1 cellular context compared by ENCODE assay signal in the genomic region with DNA sequence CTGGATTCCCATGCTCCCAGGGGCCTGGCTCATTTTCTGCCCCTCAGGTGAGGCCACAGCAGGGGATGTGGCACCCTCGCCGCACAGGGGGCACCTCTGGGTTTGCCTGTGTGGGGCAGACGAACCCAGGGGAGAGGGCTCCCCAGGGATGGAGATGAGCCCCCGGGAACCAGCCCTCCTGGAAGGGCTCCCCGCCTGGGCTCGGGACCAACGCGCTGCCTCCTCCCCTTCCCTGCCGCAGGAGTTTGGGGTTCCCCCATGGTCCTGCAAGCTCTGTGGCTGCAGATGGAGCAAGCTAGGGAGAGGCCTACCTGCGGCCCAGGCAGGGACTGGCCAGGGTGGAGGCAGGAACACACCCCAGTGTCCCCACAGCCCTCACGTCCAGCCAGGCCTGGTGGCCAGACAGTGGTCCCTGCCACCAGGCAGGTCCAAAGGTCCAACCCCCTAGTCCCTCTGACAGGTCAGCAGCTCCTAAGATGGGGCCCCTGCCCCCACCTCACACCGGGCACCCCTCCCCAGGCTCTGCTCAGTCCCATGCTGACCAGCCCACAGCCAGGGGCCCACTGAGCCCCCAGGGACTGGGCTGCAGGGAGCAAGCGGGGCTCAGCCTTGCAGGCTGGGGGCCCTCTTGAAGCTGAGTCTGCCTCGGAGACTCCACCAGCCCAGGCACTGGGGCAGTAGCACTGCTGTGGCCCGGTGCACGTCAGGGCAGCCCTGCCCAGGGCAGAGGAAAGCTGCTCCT.
TF ChIP-seq lines count a peak whose summit lies in the region.

No MANE protein-coding gene starts in this region.

TF ChIP-seq in HepG2, 621 proteins besides CTCF, POLR2A, EP300 and RAD21 (continued from another document and continues in another):
- TF ChIP-seq ZBTB7B (CRISPR knock-in tag; IDR thresholded peaks at IDR 0.05) (peak; percentile 76; the same call in 1 of the 2 replicates), ZNF143 (CRISPR knock-in tag; IDR thresholded peaks at IDR 0.05) (no peak), MAF1 (CRISPR knock-in tag; IDR thresholded peaks at IDR 0.05; ENCODE audit: borderline replicate concordance) (no peak), ZSCAN9 (CRISPR knock-in tag; IDR thresholded peaks at IDR 0.05; ENCODE audit: borderline replicate concordance) (no peak), RFX5 (IDR thresholded peaks at IDR 0.05; ENCODE audit: low read depth, low read length) (no peak), ZNF563 (CRISPR knock-in tag; IDR thresholded peaks at IDR 0.05) (no peak), CENPX (CRISPR knock-in tag; IDR thresholded peaks at IDR 0.05) (no peak), ZNF17 (CRISPR knock-in tag; IDR thresholded peaks at IDR 0.05) (no peak), ZSCAN22 (CRISPR knock-in tag; IDR thresholded peaks at IDR 0.05) (no peak), TCF7L2 (IDR thresholded peaks at IDR 0.05; ENCODE audit: low read depth, low read length) (no peak), GABPB1 (CRISPR knock-in tag; IDR thresholded peaks at IDR 0.05) (peak; percentile 43; the same call in 1 of the 2 replicates), SP2 (CRISPR knock-in tag; IDR thresholded peaks at IDR 0.05) (no peak), ZNF296 (CRISPR knock-in tag; conservative IDR thresholded peaks at IDR 0.05) (0 out of 2 replicates have a peak, but pooled peaks have one; percentile 68), SNAI1 (CRISPR knock-in tag; IDR thresholded peaks at IDR 0.05; ENCODE audit: borderline replicate concordance) (no peak), HOXA5 (CRISPR knock-in tag; IDR thresholded peaks at IDR 0.05) (no peak), MAFK (conservative IDR thresholded peaks at IDR 0.05 in 1 of 2, IDR thresholded peaks at IDR 0.05 in 1 of 2; ENCODE audit: low read length in 2 of 2) (no peak), JUN (CRISPR knock-in tag; IDR thresholded peaks at IDR 0.05) (no peak), MEIS1 (CRISPR knock-in tag; IDR thresholded peaks at IDR 0.05; ENCODE audit: borderline replicate concordance) (no peak; the same call in 1 of the 2 replicates), ZNF260 (CRISPR knock-in tag; IDR thresholded peaks at IDR 0.05; ENCODE audit: borderline replicate concordance, low read depth) (no peak), ZNF33B (CRISPR knock-in tag; IDR thresholded peaks at IDR 0.05) (no peak), YEATS2 (CRISPR knock-in tag; IDR thresholded peaks at IDR 0.05; ENCODE audit: borderline replicate concordance) (0 out of 2 replicates have a peak, but pooled peaks have one; percentile 24), GATAD1 (CRISPR knock-in tag; IDR thresholded peaks at IDR 0.05) (no peak), RCOR2 (CRISPR knock-in tag; IDR thresholded peaks at IDR 0.05) (no peak), ZNF792 (CRISPR knock-in tag; IDR thresholded peaks at IDR 0.05) (no peak), DR1 (CRISPR knock-in tag; IDR thresholded peaks at IDR 0.05) (peak; percentile 57), ZNF383 (CRISPR knock-in tag; IDR thresholded peaks at IDR 0.05; ENCODE audit: borderline replicate concordance) (no peak), HOXA3 (CRISPR knock-in tag; IDR thresholded peaks at IDR 0.05) (peak; percentile 62; the same call in 1 of the 2 replicates), NFYC (CRISPR knock-in tag; IDR thresholded peaks at IDR 0.05) (no peak), BHLHE40 (IDR thresholded peaks at IDR 0.05; ENCODE audit: low read length) (no peak), ZNF251 (CRISPR knock-in tag; IDR thresholded peaks at IDR 0.05) (no peak), KLF16 (CRISPR knock-in tag; IDR thresholded peaks at IDR 0.05) (no peak), NFKB2 (CRISPR knock-in tag; IDR thresholded peaks at IDR 0.05; ENCODE audit: borderline replicate concordance) (peak; percentile 65; the same call in 1 of the 2 replicates)
- TF ChIP-seq, protein P1, sequence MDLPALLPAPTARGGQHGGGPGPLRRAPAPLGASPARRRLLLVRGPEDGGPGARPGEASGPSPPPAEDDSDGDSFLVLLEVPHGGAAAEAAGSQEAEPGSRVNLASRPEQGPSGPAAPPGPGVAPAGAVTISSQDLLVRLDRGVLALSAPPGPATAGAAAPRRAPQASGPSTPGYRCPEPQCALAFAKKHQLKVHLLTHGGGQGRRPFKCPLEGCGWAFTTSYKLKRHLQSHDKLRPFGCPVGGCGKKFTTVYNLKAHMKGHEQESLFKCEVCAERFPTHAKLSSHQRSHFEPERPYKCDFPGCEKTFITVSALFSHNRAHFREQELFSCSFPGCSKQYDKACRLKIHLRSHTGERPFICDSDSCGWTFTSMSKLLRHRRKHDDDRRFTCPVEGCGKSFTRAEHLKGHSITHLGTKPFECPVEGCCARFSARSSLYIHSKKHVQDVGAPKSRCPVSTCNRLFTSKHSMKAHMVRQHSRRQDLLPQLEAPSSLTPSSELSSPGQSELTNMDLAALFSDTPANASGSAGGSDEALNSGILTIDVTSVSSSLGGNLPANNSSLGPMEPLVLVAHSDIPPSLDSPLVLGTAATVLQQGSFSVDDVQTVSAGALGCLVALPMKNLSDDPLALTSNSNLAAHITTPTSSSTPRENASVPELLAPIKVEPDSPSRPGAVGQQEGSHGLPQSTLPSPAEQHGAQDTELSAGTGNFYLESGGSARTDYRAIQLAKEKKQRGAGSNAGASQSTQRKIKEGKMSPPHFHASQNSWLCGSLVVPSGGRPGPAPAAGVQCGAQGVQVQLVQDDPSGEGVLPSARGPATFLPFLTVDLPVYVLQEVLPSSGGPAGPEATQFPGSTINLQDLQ (CRISPR knock-in tag; IDR thresholded peaks at IDR 0.05), result no peak
- TF ChIP-seq, protein P2, sequence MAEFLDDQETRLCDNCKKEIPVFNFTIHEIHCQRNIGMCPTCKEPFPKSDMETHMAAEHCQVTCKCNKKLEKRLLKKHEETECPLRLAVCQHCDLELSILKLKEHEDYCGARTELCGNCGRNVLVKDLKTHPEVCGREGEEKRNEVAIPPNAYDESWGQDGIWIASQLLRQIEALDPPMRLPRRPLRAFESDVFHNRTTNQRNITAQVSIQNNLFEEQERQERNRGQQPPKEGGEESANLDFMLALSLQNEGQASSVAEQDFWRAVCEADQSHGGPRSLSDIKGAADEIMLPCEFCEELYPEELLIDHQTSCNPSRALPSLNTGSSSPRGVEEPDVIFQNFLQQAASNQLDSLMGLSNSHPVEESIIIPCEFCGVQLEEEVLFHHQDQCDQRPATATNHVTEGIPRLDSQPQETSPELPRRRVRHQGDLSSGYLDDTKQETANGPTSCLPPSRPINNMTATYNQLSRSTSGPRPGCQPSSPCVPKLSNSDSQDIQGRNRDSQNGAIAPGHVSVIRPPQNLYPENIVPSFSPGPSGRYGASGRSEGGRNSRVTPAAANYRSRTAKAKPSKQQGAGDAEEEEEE (CRISPR knock-in tag; IDR thresholded peaks at IDR 0.05; ENCODE audit: borderline replicate concordance), result no peak
- TF ChIP-seq, protein P3, sequence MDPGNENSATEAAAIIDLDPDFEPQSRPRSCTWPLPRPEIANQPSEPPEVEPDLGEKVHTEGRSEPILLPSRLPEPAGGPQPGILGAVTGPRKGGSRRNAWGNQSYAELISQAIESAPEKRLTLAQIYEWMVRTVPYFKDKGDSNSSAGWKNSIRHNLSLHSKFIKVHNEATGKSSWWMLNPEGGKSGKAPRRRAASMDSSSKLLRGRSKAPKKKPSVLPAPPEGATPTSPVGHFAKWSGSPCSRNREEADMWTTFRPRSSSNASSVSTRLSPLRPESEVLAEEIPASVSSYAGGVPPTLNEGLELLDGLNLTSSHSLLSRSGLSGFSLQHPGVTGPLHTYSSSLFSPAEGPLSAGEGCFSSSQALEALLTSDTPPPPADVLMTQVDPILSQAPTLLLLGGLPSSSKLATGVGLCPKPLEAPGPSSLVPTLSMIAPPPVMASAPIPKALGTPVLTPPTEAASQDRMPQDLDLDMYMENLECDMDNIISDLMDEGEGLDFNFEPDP (CRISPR knock-in tag; conservative IDR thresholded peaks at IDR 0.05), result no peak
- TF ChIP-seq, protein P4, sequence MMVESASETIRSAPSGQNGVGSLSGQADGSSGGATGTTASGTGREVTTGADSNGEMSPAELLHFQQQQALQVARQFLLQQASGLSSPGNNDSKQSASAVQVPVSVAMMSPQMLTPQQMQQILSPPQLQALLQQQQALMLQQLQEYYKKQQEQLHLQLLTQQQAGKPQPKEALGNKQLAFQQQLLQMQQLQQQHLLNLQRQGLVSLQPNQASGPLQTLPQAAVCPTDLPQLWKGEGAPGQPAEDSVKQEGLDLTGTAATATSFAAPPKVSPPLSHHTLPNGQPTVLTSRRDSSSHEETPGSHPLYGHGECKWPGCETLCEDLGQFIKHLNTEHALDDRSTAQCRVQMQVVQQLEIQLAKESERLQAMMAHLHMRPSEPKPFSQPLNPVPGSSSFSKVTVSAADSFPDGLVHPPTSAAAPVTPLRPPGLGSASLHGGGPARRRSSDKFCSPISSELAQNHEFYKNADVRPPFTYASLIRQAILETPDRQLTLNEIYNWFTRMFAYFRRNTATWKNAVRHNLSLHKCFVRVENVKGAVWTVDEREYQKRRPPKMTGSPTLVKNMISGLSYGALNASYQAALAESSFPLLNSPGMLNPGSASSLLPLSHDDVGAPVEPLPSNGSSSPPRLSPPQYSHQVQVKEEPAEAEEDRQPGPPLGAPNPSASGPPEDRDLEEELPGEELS (CRISPR knock-in tag; IDR thresholded peaks at IDR 0.05), result no peak
- TF ChIP-seq, protein P5, sequence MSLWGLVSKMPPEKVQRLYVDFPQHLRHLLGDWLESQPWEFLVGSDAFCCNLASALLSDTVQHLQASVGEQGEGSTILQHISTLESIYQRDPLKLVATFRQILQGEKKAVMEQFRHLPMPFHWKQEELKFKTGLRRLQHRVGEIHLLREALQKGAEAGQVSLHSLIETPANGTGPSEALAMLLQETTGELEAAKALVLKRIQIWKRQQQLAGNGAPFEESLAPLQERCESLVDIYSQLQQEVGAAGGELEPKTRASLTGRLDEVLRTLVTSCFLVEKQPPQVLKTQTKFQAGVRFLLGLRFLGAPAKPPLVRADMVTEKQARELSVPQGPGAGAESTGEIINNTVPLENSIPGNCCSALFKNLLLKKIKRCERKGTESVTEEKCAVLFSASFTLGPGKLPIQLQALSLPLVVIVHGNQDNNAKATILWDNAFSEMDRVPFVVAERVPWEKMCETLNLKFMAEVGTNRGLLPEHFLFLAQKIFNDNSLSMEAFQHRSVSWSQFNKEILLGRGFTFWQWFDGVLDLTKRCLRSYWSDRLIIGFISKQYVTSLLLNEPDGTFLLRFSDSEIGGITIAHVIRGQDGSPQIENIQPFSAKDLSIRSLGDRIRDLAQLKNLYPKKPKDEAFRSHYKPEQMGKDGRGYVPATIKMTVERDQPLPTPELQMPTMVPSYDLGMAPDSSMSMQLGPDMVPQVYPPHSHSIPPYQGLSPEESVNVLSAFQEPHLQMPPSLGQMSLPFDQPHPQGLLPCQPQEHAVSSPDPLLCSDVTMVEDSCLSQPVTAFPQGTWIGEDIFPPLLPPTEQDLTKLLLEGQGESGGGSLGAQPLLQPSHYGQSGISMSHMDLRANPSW (CRISPR knock-in tag; IDR thresholded peaks at IDR 0.05; ENCODE audit: borderline replicate concordance), result no peak
- TF ChIP-seq, protein P6, sequence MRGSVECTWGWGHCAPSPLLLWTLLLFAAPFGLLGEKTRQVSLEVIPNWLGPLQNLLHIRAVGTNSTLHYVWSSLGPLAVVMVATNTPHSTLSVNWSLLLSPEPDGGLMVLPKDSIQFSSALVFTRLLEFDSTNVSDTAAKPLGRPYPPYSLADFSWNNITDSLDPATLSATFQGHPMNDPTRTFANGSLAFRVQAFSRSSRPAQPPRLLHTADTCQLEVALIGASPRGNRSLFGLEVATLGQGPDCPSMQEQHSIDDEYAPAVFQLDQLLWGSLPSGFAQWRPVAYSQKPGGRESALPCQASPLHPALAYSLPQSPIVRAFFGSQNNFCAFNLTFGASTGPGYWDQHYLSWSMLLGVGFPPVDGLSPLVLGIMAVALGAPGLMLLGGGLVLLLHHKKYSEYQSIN (CRISPR knock-in tag; IDR thresholded peaks at IDR 0.05; ENCODE audit: borderline replicate concordance), result no peak
- TF ChIP-seq, protein P7, sequence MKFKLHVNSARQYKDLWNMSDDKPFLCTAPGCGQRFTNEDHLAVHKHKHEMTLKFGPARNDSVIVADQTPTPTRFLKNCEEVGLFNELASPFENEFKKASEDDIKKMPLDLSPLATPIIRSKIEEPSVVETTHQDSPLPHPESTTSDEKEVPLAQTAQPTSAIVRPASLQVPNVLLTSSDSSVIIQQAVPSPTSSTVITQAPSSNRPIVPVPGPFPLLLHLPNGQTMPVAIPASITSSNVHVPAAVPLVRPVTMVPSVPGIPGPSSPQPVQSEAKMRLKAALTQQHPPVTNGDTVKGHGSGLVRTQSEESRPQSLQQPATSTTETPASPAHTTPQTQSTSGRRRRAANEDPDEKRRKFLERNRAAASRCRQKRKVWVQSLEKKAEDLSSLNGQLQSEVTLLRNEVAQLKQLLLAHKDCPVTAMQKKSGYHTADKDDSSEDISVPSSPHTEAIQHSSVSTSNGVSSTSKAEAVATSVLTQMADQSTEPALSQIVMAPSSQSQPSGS (CRISPR knock-in tag; IDR thresholded peaks at IDR 0.05), result no peak
- TF ChIP-seq, protein P8, sequence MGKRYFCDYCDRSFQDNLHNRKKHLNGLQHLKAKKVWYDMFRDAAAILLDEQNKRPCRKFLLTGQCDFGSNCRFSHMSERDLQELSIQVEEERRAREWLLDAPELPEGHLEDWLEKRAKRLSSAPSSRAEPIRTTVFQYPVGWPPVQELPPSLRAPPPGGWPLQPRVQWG (CRISPR knock-in tag; IDR thresholded peaks at IDR 0.05; ENCODE audit: borderline replicate concordance, low read depth), result no peak
- TF ChIP-seq, protein P9, sequence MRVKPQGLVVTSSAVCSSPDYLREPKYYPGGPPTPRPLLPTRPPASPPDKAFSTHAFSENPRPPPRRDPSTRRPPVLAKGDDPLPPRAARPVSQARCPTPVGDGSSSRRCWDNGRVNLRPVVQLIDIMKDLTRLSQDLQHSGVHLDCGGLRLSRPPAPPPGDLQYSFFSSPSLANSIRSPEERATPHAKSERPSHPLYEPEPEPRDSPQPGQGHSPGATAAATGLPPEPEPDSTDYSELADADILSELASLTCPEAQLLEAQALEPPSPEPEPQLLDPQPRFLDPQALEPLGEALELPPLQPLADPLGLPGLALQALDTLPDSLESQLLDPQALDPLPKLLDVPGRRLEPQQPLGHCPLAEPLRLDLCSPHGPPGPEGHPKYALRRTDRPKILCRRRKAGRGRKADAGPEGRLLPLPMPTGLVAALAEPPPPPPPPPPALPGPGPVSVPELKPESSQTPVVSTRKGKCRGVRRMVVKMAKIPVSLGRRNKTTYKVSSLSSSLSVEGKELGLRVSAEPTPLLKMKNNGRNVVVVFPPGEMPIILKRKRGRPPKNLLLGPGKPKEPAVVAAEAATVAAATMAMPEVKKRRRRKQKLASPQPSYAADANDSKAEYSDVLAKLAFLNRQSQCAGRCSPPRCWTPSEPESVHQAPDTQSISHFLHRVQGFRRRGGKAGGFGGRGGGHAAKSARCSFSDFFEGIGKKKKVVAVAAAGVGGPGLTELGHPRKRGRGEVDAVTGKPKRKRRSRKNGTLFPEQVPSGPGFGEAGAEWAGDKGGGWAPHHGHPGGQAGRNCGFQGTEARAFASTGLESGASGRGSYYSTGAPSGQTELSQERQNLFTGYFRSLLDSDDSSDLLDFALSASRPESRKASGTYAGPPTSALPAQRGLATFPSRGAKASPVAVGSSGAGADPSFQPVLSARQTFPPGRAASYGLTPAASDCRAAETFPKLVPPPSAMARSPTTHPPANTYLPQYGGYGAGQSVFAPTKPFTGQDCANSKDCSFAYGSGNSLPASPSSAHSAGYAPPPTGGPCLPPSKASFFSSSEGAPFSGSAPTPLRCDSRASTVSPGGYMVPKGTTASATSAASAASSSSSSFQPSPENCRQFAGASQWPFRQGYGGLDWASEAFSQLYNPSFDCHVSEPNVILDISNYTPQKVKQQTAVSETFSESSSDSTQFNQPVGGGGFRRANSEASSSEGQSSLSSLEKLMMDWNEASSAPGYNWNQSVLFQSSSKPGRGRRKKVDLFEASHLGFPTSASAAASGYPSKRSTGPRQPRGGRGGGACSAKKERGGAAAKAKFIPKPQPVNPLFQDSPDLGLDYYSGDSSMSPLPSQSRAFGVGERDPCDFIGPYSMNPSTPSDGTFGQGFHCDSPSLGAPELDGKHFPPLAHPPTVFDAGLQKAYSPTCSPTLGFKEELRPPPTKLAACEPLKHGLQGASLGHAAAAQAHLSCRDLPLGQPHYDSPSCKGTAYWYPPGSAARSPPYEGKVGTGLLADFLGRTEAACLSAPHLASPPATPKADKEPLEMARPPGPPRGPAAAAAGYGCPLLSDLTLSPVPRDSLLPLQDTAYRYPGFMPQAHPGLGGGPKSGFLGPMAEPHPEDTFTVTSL (CRISPR knock-in tag; IDR thresholded peaks at IDR 0.05; ENCODE audit: borderline replicate concordance), result no peak
